ENCODE assay signal across 19 cellular contexts in genomic region chr11:17020831-17021230, GRCh38.
"Had no signal": no experiment of that assay in that cellular context is flagged by ENCODE, and none has a peak within 500 bp of the region (broad histone marks: within the 10 kb centered on the region; RNA-seq: fewer than 3 reads in every experiment).

No MANE protein-coding gene starts in this region.

- H3K27ac ChIP-seq: breast epithelium, lower lobe of right lung, parathyroid adenoma, skin epidermis, upper lobe of left lung had no signal

- H3K9me3 ChIP-seq: breast epithelium, lower lobe of right lung, upper lobe of left lung had no signal

- H3K36me3 Mint-ChIP-seq: activated naive CD8-positive, alpha-beta T cell treated with anti-CD3 and anti-CD28 coated beads for 36 hours had no signal

- H3K9ac ChIP-seq: parathyroid adenoma had no signal

- H3K4me3 ChIP-seq: breast epithelium, lower lobe of right lung, skin epidermis, upper lobe of left lung had no signal

- H3K4me1 Mint-ChIP-seq: activated CD4-positive, alpha-beta T cell treated with anti-CD3 and anti-CD28 coated beads, Interleukin-2, amount 10 ng/mL, durations not matched to agents 24 days and 14 days; activated naive CD8-positive, alpha-beta T cell treated with anti-CD3 and anti-CD28 coated beads for 36 hours; stimulated activated naive CD8-positive, alpha-beta T cell treated with anti-CD3 and anti-CD28 coated beads, Interleukin-15, amount 100 ng/mL, for 72 hours had no signal

- H3K9me3 Mint-ChIP-seq: activated CD4-positive, alpha-beta T cell treated with anti-CD3 and anti-CD28 coated beads, Interleukin-2, amount 10 ng/mL, durations not matched to agents 24 days and 14 days; activated naive CD8-positive, alpha-beta T cell treated with anti-CD3 and anti-CD28 coated beads for 36 hours; activated T-helper 1 cell treated with anti-CD3 and anti-CD28 coated beads, Interleukin-12 subunit alpha, Interleukin-12 subunit beta, Interleukin-2, Interleukin-4 antibody, amounts not matched to agents 30 ng/mL and 10 ng/mL and 1 ng/mL, durations not matched to agents 14 hours and 24 hours and 36 hours; effector memory CD8-positive, alpha-beta T cell; stimulated activated naive CD8-positive, alpha-beta T cell treated with anti-CD3 and anti-CD28 coated beads, Interleukin-15, amount 100 ng/mL, for 72 hours had no signal

- DNase-seq: activated CD4-positive, alpha-beta T cell treated with anti-CD3 and anti-CD28 coated beads, Interleukin-2, amount 10 ng/mL, durations not matched to agents 24 days and 14 days; activated CD4-positive, CD25-positive, alpha-beta regulatory T cell; activated naive CD8-positive, alpha-beta T cell treated with anti-CD3 and anti-CD28 coated beads for 36 hours; cerebellar nuclear complex; dermis blood vessel endothelial cell; effector memory CD8-positive, alpha-beta T cell; head of caudate nucleus; left cardiac atrium; lower lobe of right lung; stimulated activated CD4-positive, alpha-beta T cell treated with anti-CD3 and anti-CD28 coated beads, Interleukin-15, amount 100 ng/mL, for 24 hours; stimulated activated CD4-positive, alpha-beta T cell treated with anti-CD3 and anti-CD28 coated beads, Interleukin-4, amount 100 ng/mL, for 24 hours; stimulated activated CD8-positive, alpha-beta memory T cell treated with anti-CD3 and anti-CD28 coated beads, Interleukin-4, amount 100 ng/mL, for 48 hours; stimulated activated naive CD8-positive, alpha-beta T cell treated with anti-CD3 and anti-CD28 coated beads, Interleukin-15, amount 100 ng/mL, for 72 hours; SW 1271; upper lobe of left lung had no signal

- H3K4me3 Mint-ChIP-seq: activated CD4-positive, alpha-beta T cell treated with anti-CD3 and anti-CD28 coated beads, Interleukin-2, amount 10 ng/mL, durations not matched to agents 24 days and 14 days; activated naive CD8-positive, alpha-beta T cell treated with anti-CD3 and anti-CD28 coated beads for 36 hours; activated T-helper 1 cell treated with anti-CD3 and anti-CD28 coated beads, Interleukin-12 subunit alpha, Interleukin-12 subunit beta, Interleukin-2, Interleukin-4 antibody, amounts not matched to agents 30 ng/mL and 10 ng/mL and 1 ng/mL, durations not matched to agents 14 hours and 24 hours and 36 hours; effector memory CD8-positive, alpha-beta T cell; stimulated activated naive CD8-positive, alpha-beta T cell treated with anti-CD3 and anti-CD28 coated beads, Interleukin-15, amount 100 ng/mL, for 72 hours had no signal

- H3K27ac Mint-ChIP-seq: activated CD4-positive, alpha-beta T cell treated with anti-CD3 and anti-CD28 coated beads, Interleukin-2, amount 10 ng/mL, durations not matched to agents 24 days and 14 days; activated naive CD8-positive, alpha-beta T cell treated with anti-CD3 and anti-CD28 coated beads for 36 hours; activated T-helper 1 cell treated with anti-CD3 and anti-CD28 coated beads, Interleukin-12 subunit alpha, Interleukin-12 subunit beta, Interleukin-2, Interleukin-4 antibody, amounts not matched to agents 30 ng/mL and 10 ng/mL and 1 ng/mL, durations not matched to agents 14 hours and 24 hours and 36 hours; effector memory CD8-positive, alpha-beta T cell had no signal

- ATAC-seq: effector memory CD8-positive, alpha-beta T cell; left cardiac atrium; lower lobe of right lung; stimulated activated naive CD8-positive, alpha-beta T cell treated with anti-CD3 and anti-CD28 coated beads, Interleukin-15, amount 100 ng/mL, for 72 hours had no signal

- H3K36me3 ChIP-seq: breast epithelium, lower lobe of right lung, upper lobe of left lung had no signal
